In genomic region chr6:40950986-40951730, GRCh38 we compare ENCODE assay signal across 17 cellular contexts.
DNase-seq lines count a peak whose midpoint lies in the region; ATAC-seq, FAIRE-seq and TF ChIP-seq lines count a peak whose summit lies in the region.
"Had no signal": no experiment of that assay in that cellular context is flagged by ENCODE, and none has a peak within 500 bp of the region (broad histone marks: within the 10 kb centered on the region; RNA-seq: fewer than 3 reads in every experiment).

No MANE protein-coding gene starts in this region.

- no peak for FAIRE-seq in GM19239 (lab: Jason Lieb, UNC)

- peaks cover 10% of the 10 kb centered on the region for H3K9me3 Mint-ChIP-seq in glutamatergic neuron (ENCODE audit: unreplicated experiment)
- H3K9me3 Mint-ChIP-seq: effector memory CD8-positive, alpha-beta T cell had no signal

- no peaks in the 10 kb centered on the region for H3K4me1 ChIP-seq in effector memory CD4-positive, alpha-beta T cell (ENCODE audit: control insufficient read depth, insufficient read depth, low read length, poor library complexity, severe bottlenecking)
- H3K4me1 ChIP-seq: ascending aorta had no signal

- H3K27me3 Mint-ChIP-seq in T-helper 17 cell (peaks cover 59% of the 10 kb centered on the region), glutamatergic neuron (ENCODE audit: unreplicated experiment) (peaks cover 6% of the 10 kb centered on the region)

- no peak for ATAC-seq in T-helper 17 cell
- ATAC-seq: effector memory CD8-positive, alpha-beta T cell; left ventricle myocardium superior had no signal

- no peaks in the 10 kb centered on the region for H3K36me3 ChIP-seq in effector memory CD4-positive, alpha-beta T cell (ENCODE audit: control insufficient read depth, insufficient read depth, low read length)
- H3K36me3 ChIP-seq: ascending aorta had no signal

- no peak overlapping the region for H3K27ac ChIP-seq in effector memory CD4-positive, alpha-beta T cell (ENCODE audit: insufficient read depth, low read length, poor library complexity, severe bottlenecking)
- H3K27ac ChIP-seq: ascending aorta, HL-60 had no signal

- no peaks in the 10 kb centered on the region for H3K9me3 ChIP-seq in T-helper 17 cell (ENCODE audit: control insufficient read depth, low read length, poor library complexity, severe bottlenecking)
- H3K9me3 ChIP-seq in effector memory CD4-positive, alpha-beta T cell (ENCODE audit: control insufficient read depth, low read length) = no peaks in the 10 kb centered on the region
- H3K9me3 ChIP-seq: ascending aorta had no signal

- no peak overlapping the region for H3K4me3 ChIP-seq in effector memory CD4-positive, alpha-beta T cell (ENCODE audit: insufficient read depth, low read depth, low read length, poor library complexity, severe bottlenecking)
- H3K4me3 ChIP-seq: ascending aorta had no signal

- DNase-seq in A172 (ENCODE audit: low spot score) (peak; percentile 85), HCEC 1CT (peak; percentile 3), T-helper 17 cell (no peak), glutamatergic neuron (no peak), GM19239 (ENCODE audit: insufficient read length, low spot score) (no peak), NCI-H187 treated with DMSO at 0.1 percent for 48 hours (lab: John Stamatoyannopoulos, UW) (no peak), HT-29 (ENCODE audit: low spot score) (no peak)
- no peak for DNase-seq in effector memory CD4-positive, alpha-beta T cell
- DNase-seq: DMS153; effector memory CD8-positive, alpha-beta T cell; head of caudate nucleus; left ventricle myocardium superior; MV-4-11; OCI-M1; T-helper 9 cell had no signal

- no peaks in the 10 kb centered on the region for H3K27me3 ChIP-seq in effector memory CD4-positive, alpha-beta T cell (replicated peaks; ENCODE audit: control insufficient read depth, insufficient read depth, low read length, poor library complexity, severe bottlenecking)
- H3K27me3 ChIP-seq: ascending aorta had no signal

- H3K36me3 Mint-ChIP-seq in T-helper 17 cell (ENCODE audit: low read depth) (peaks cover 4% of the 10 kb centered on the region), glutamatergic neuron (ENCODE audit: unreplicated experiment) (peaks cover 6% of the 10 kb centered on the region)

- H3K4me1 Mint-ChIP-seq in T-helper 17 cell (peaks cover 6% of the 10 kb centered on the region), glutamatergic neuron (ENCODE audit: low read depth, unreplicated experiment) (peaks cover 34% of the 10 kb centered on the region)

- TF ChIP-seq CTCF in glutamatergic neuron (IDR thresholded peaks at IDR 0.05; ENCODE audit: partially characterized antibody, unreplicated experiment) = no peak

- H3K27ac Mint-ChIP-seq in T-helper 17 cell = peak overlapping the region; percentile 76
- peak overlapping the region; percentile 82 for H3K27ac Mint-ChIP-seq in glutamatergic neuron (ENCODE audit: unreplicated experiment)
- H3K27ac Mint-ChIP-seq: effector memory CD8-positive, alpha-beta T cell had no signal

- H3K4me3 Mint-ChIP-seq in T-helper 17 cell (no peak overlapping the region), glutamatergic neuron (ENCODE audit: unreplicated experiment) (peak overlapping the region; percentile 64)
- H3K4me3 Mint-ChIP-seq: effector memory CD8-positive, alpha-beta T cell had no signal

Comparison
In these comparisons a context has a peak if more than half of its experiments do, and no peak if none do; other contexts are left out.
1. DNase-seq: peak in A172 (single experiment) and HCEC 1CT (single experiment); none in T-helper 17 cell (0 of 3), glutamatergic neuron (single experiment), GM19239 (single experiment), NCI-H187 treated with DMSO at 0.1 percent for 48 hours (single experiment), HT-29 (single experiment) and effector memory CD4-positive, alpha-beta T cell (0 of 3).